ENCODE assay signal across 10 cellular contexts in genomic region chr1:30977105-30977504, GRCh38.
DNase-seq lines count a peak whose midpoint lies in the region; ATAC-seq and TF ChIP-seq lines count a peak whose summit lies in the region.
"Had no signal": no experiment of that assay in that cellular context is flagged by ENCODE, and none has a peak within 500 bp of the region (broad histone marks: within the 10 kb centered on the region; RNA-seq: fewer than 3 reads in every experiment).

No MANE protein-coding gene starts in this region.

- intact Hi-C loops in A673 (cut with micrococcal nuclease; ENCODE audit: unreplicated experiment): no loop called here

- H3K27ac ChIP-seq in A673 (ENCODE audit: low read depth, low read length, poor library complexity, severe bottlenecking): no peak overlapping the region

- no TSS peak for BruUV-seq in A673 (replicated peaks; lab: Mats Ljungman, UMichigan)

- peaks cover 27% of the 10 kb centered on the region for H3K4me1 ChIP-seq in A673 (ENCODE audit: insufficient read depth, low read length, poor library complexity, severe bottlenecking)

- POLR2A ChIA-PET in A673 (lab: Charles Lee; ENCODE audit: low non-redundant PET): no interaction called here

- no peaks in the 10 kb centered on the region for H3K27me3 ChIP-seq in A673 (replicated peaks; ENCODE audit: insufficient read depth, low read depth, low read length, poor library complexity)

- no peak overlapping the region for H3K4me3 ChIP-seq in A673 (ENCODE audit: low read depth, low read length, poor library complexity, severe bottlenecking)
- H3K4me3 ChIP-seq: skin epidermis had no signal

- TF ChIP-seq CTCF in A673 (conservative IDR thresholded peaks at IDR 0.05; ENCODE audit: low read depth, low read length): 0 out of 2 replicates have a peak, but pooled peaks have one; percentile 24

- peak; percentile 19 for DNase-seq in A673 (ENCODE audit: low spot score)
- DNase-seq in GM03348 (ENCODE audit: low spot score): peak; percentile 16
- DNase-seq in T-helper 2 cell treated with Interferon-gamma antibody and Interleukin-4, amounts not matched to agents 5 μg/mL and 100 μg/mL, for 36 hours (ENCODE audit: low spot score): no peak
- peak; percentile 72 for DNase-seq in iris pigment epithelial cell (ENCODE audit: low read depth)
- no peak for DNase-seq in Ammon's horn (ENCODE audit: low spot score)
- no peak for DNase-seq in cerebellar cortex (ENCODE audit: low spot score)
- no peak for DNase-seq in GM19238 (ENCODE audit: insufficient read length, low spot score)
- DNase-seq: effector memory CD4-positive, alpha-beta T cell had no signal

- no peaks in the 10 kb centered on the region for H3K27me3 Mint-ChIP-seq in T-helper 2 cell treated with Interferon-gamma antibody and Interleukin-4, amounts not matched to agents 5 μg/mL and 100 μg/mL, for 36 hours (ENCODE audit: low read depth)

- H3K27ac Mint-ChIP-seq in T-helper 2 cell treated with Interferon-gamma antibody and Interleukin-4, amounts not matched to agents 5 μg/mL and 100 μg/mL, for 36 hours: peak overlapping the region; percentile 92

- peaks cover 51% of the 10 kb centered on the region for H3K36me3 ChIP-seq in A673 (ENCODE audit: insufficient read depth, low read length, poor library complexity, severe bottlenecking)

- no peaks in the 10 kb centered on the region for H3K9me3 Mint-ChIP-seq in T-helper 2 cell treated with Interferon-gamma antibody and Interleukin-4, amounts not matched to agents 5 μg/mL and 100 μg/mL, for 36 hours

- ATAC-seq in GM21737 (IDR thresholded peaks at IDR 0.05; ENCODE audit: unreplicated experiment): no peak

- H3K4me1 Mint-ChIP-seq in T-helper 2 cell treated with Interferon-gamma antibody and Interleukin-4, amounts not matched to agents 5 μg/mL and 100 μg/mL, for 36 hours (ENCODE audit: low read depth): peaks cover 48% of the 10 kb centered on the region

- CTCF ChIA-PET in A673 (lab: Charles Lee): no interaction called here

- no peaks in the 10 kb centered on the region for H3K9me3 ChIP-seq in A673 (ENCODE audit: low read depth, low read length, poor library complexity, severe bottlenecking)

- peaks cover 59% of the 10 kb centered on the region for H3K36me3 Mint-ChIP-seq in T-helper 2 cell treated with Interferon-gamma antibody and Interleukin-4, amounts not matched to agents 5 μg/mL and 100 μg/mL, for 36 hours (ENCODE audit: low read depth)

- peak overlapping the region; percentile 47 for H3K4me3 Mint-ChIP-seq in T-helper 2 cell treated with Interferon-gamma antibody and Interleukin-4, amounts not matched to agents 5 μg/mL and 100 μg/mL, for 36 hours

Comparison
In these comparisons a context has a peak if more than half of its experiments do, and no peak if none do; other contexts are left out.
1. DNase-seq: peak in A673 (single experiment), GM03348 (single experiment) and iris pigment epithelial cell (single experiment); none in T-helper 2 cell treated with Interferon-gamma antibody and Interleukin-4, amounts not matched to agents 5 μg/mL and 100 μg/mL, for 36 hours (single experiment), Ammon's horn (single experiment), cerebellar cortex (single experiment) and GM19238 (single experiment).